In the genomic region with DNA sequence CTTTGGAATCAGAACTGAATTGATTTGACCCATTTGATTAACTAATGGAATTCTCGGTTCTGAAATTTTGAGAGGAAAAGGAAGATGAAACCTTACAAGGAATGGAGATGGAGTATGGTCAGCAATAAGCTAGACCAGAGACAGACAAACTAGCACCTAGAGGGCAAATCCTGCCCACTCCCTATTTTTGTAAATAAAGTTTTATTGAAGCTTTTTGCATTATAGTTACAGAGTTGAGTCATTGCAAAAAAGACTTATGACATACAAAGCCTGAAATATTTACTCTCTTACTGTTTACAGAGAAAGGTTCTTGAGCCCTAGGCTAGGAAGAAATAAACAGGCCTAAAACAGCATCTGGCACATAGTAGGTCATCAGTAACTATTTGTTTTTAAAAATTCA, we compare ENCODE assay signal across 10 cellular contexts. TPM values are rescaled to one million over a fixed set of nuclear protein-coding genes. Genes with fewer than 3 reads are reported as not detected.
"Had no signal": no experiment of that assay in that cellular context is flagged by ENCODE, and none has a peak within 500 bp of the region (broad histone marks: within the 10 kb centered on the region; RNA-seq: fewer than 3 reads in every experiment).

No MANE protein-coding gene starts in this region.

- H3K4me2 ChIP-seq: KMS-11 had no signal

- H3K4me1 ChIP-seq: HAP-1 had no signal

- H3K27ac ChIP-seq: GM23248, KMS-11 had no signal

- H2AFZ ChIP-seq: GM23248 had no signal

- H3K4me3 ChIP-seq: GM23248, HAP-1 had no signal

- FAIRE-seq: HTR-8/SVneo had no signal

- H3K9ac ChIP-seq: GM23248, KMS-11 had no signal

- H3K9me3 ChIP-seq: HAP-1 had no signal

- DNase-seq: GM23248, GOT3, H7, HFFc6, IMR-90, KBM-7 had no signal

- H3K36me3 ChIP-seq: HAP-1 had no signal

RNA-seq across cellular contexts. Expression of a gene that starts 14.8 kb away (rescaled TPM):
- total RNA-seq: GM23248, H4, H7, HFFc6, IMR-90 had no signal
- polyA plus RNA-seq: GM23248, IMR-90 had no signal
